In the genomic region with DNA sequence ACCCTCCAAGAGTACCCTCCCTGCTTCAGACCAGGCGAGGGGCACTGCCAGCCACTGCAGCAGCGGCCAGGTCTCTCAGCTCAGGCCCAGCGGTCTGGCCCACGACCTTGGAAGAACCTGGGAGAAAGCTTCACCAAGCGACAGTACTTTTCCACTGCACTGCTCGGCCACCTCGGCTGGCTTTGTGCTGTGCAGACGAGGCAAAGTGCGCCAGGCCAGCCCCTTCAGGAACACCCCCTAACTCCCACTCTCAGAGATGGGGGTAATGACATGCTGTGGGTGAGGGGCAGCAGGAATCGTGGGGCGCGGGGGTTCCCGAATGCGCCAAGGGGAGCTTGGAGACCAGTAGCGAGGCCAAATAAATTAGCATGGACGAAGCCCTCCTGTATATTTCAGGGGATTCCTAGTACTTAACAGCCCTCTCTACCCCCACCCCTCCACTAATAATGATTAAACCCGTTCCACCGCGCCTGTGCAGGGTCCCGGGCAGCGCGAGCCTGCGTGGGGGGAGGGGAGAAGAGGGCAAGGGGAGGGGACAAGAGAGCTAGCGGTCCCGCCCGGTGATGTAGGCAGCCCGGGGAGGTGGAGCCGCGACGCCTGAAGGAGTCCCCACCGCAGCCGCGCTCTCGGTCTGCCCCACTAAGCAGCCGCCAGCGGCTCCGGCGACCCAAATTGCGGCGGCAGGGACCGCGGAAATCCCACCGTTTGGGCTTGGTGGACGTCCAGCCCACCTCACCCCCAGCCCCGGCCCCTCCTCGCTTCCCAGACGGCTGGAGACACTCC, we compare ENCODE assay signal across 8 cellular contexts. TPM values are rescaled to one million over a fixed set of nuclear protein-coding genes. Genes with fewer than 3 reads are reported as not detected.
DNase-seq lines count a peak whose midpoint lies in the region; ATAC-seq, FAIRE-seq and TF ChIP-seq lines count a peak whose summit lies in the region.

A gene with protein sequence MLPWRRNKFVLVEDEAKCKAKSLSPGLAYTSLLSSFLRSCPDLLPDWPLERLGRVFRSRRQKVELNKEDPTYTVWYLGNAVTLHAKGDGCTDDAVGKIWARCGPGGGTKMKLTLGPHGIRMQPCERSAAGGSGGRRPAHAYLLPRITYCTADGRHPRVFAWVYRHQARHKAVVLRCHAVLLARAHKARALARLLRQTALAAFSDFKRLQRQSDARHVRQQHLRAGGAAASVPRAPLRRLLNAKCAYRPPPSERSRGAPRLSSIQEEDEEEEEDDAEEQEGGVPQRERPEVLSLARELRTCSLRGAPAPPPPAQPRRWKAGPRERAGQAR (plus strand): TSS at position 629 of the 783 bp plus-strand sequence. CDS start 401 bp downstream, outside the sequence.

- H3K4me2 ChIP-seq in SK-N-SH = peak within 1 kb of the TSS; percentile 50; the same call in 1 of the 2 replicates

- no peaks in the 10 kb centered on the region for H3K79me2 ChIP-seq in SK-N-SH (ENCODE audit: insufficient read depth)

- no peak for TF ChIP-seq EP300 in SK-N-SH (IDR thresholded peaks at IDR 0.05; ENCODE audit: borderline replicate concordance in 1 of 2, low read depth in 1 of 2, low read length in 1 of 2)

- H3K27me3 ChIP-seq in SK-N-SH (ENCODE audit: insufficient read depth) = peaks cover 59% of the 10 kb centered on the region
- peaks cover 0 to 6% (median 1%) of the 10 kb centered on the region in 4 donors for H3K27me3 ChIP-seq in pancreas

- TF ChIP-seq CTCF in SK-N-SH (IDR thresholded peaks at IDR 0.05) (no peak), pancreas (IDR thresholded peaks at IDR 0.05) (no peak)

- no peak within 1 kb of the TSS for H3K27ac Mint-ChIP-seq in T-helper 2 cell treated with Interferon-gamma antibody and Interleukin-4, amounts not matched to agents 5 μg/mL and 100 μg/mL, for 36 hours
- H3K27ac Mint-ChIP-seq in stimulated activated effector memory CD8-positive, alpha-beta T cell treated with anti-CD3 and anti-CD28 coated beads, Interleukin-12 subunit alpha, Interleukin-12 subunit beta, amount 100 ng/mL, for 72 hours = no peak within 1 kb of the TSS

- peak within 1 kb of the TSS; percentile 79 for H3K9ac ChIP-seq in ES-I3 (ENCODE audit: low read depth, low read length)
- no peak within 1 kb of the TSS for H3K9ac ChIP-seq in SK-N-SH

- ATAC-seq in pancreas = peak in 3 of 4 donors; percentile 66 to 83 (median 76)
- ATAC-seq in stimulated activated effector memory CD8-positive, alpha-beta T cell treated with anti-CD3 and anti-CD28 coated beads, Interleukin-12 subunit alpha, Interleukin-12 subunit beta, amount 100 ng/mL, for 72 hours = no peak
- ATAC-seq in HG03280 (IDR thresholded peaks at IDR 0.05; ENCODE audit: unreplicated experiment) = no peak

- no peaks in the 10 kb centered on the region for H3K9me3 ChIP-seq in ES-I3 (ENCODE audit: control insufficient read depth, insufficient read depth, low read length)
- H3K9me3 ChIP-seq in SK-N-SH = no peaks in the 10 kb centered on the region
- H3K9me3 ChIP-seq in pancreas = no peaks in the 10 kb centered on the region

- H3K4me3 Mint-ChIP-seq in T-helper 2 cell treated with Interferon-gamma antibody and Interleukin-4, amounts not matched to agents 5 μg/mL and 100 μg/mL, for 36 hours = no peak within 1 kb of the TSS
- H3K4me3 Mint-ChIP-seq in stimulated activated effector memory CD8-positive, alpha-beta T cell treated with anti-CD3 and anti-CD28 coated beads, Interleukin-12 subunit alpha, Interleukin-12 subunit beta, amount 100 ng/mL, for 72 hours = no peak within 1 kb of the TSS

- H3K36me3 Mint-ChIP-seq in T-helper 2 cell treated with Interferon-gamma antibody and Interleukin-4, amounts not matched to agents 5 μg/mL and 100 μg/mL, for 36 hours (ENCODE audit: low read depth) = no peaks in the 10 kb centered on the region
- no peaks in the 10 kb centered on the region for H3K36me3 Mint-ChIP-seq in stimulated activated effector memory CD8-positive, alpha-beta T cell treated with anti-CD3 and anti-CD28 coated beads, Interleukin-12 subunit alpha, Interleukin-12 subunit beta, amount 100 ng/mL, for 72 hours

- DNase-seq in SK-N-SH = peak; percentile 87
- DNase-seq in globus pallidus (ENCODE audit: low spot score) = peak; percentile 52
- DNase-seq in pancreas = peak in 3 of 6 donors; percentile 32 to 55 (median 37)
- no peak for DNase-seq in T-helper 2 cell treated with Interferon-gamma antibody and Interleukin-4, amounts not matched to agents 5 μg/mL and 100 μg/mL, for 36 hours (ENCODE audit: low spot score)
- DNase-seq in NCI-H345 treated with DMSO at 0.1 percent for 48 hours (lab: John Stamatoyannopoulos, UW; ENCODE audit: unreplicated experiment) = no peak
- DNase-seq in stimulated activated effector memory CD8-positive, alpha-beta T cell treated with anti-CD3 and anti-CD28 coated beads, Interleukin-12 subunit alpha, Interleukin-12 subunit beta, amount 100 ng/mL, for 72 hours (ENCODE audit: low spot score in 2 of 2) = no peak

- CTCF ChIA-PET in SK-N-SH (lab: Yijun Ruan, JAX) = interaction anchor here (0.6 to 2.2 kb wide), 10 partner anchors 13 to 89 kb away, joined by 3 to 18 read pairs (median 4); a partner anchor contains a TSS

- no peaks in the 10 kb centered on the region for H3K9me3 Mint-ChIP-seq in T-helper 2 cell treated with Interferon-gamma antibody and Interleukin-4, amounts not matched to agents 5 μg/mL and 100 μg/mL, for 36 hours
- no peaks in the 10 kb centered on the region for H3K9me3 Mint-ChIP-seq in stimulated activated effector memory CD8-positive, alpha-beta T cell treated with anti-CD3 and anti-CD28 coated beads, Interleukin-12 subunit alpha, Interleukin-12 subunit beta, amount 100 ng/mL, for 72 hours

- no peaks in the 10 kb centered on the region for H3F3A ChIP-seq in SK-N-SH (replicated peaks; ENCODE audit: insufficient read depth)

- H3K27ac ChIP-seq in SK-N-SH (ENCODE audit: low read depth in 2 of 2, low read length in 1 of 2) (no peak within 1 kb of the TSS), pancreas (no peak within 1 kb of the TSS)

- peaks cover 42% of the 10 kb centered on the region for H3K27me3 Mint-ChIP-seq in T-helper 2 cell treated with Interferon-gamma antibody and Interleukin-4, amounts not matched to agents 5 μg/mL and 100 μg/mL, for 36 hours (ENCODE audit: low read depth)

- no peaks in the 10 kb centered on the region for H3K4me1 Mint-ChIP-seq in T-helper 2 cell treated with Interferon-gamma antibody and Interleukin-4, amounts not matched to agents 5 μg/mL and 100 μg/mL, for 36 hours (ENCODE audit: low read depth)
- H3K4me1 Mint-ChIP-seq in stimulated activated effector memory CD8-positive, alpha-beta T cell treated with anti-CD3 and anti-CD28 coated beads, Interleukin-12 subunit alpha, Interleukin-12 subunit beta, amount 100 ng/mL, for 72 hours = no peaks in the 10 kb centered on the region

- intact Hi-C loops in pancreas (cut with DNase I) = no loop called here

- FAIRE-seq in pancreas (lab: Jason Lieb, UNC) = no peak

- 11% methylated on average over 30 of the region's 47 CpGs for WGBS in SK-N-SH (ENCODE audit: low lambda C conversion rate)
- 2 to 3% methylated on average over 33 to 47 of the region's 47 CpGs for WGBS in pancreas, 2 donors

- POLR2A ChIA-PET in SK-N-SH (lab: Yijun Ruan, JAX) = interaction anchor here (1.0 to 1.1 kb wide), 2 partner anchors 109 to 150 kb away, joined by 3 read pairs; a partner anchor contains a TSS

- no peaks in the 10 kb centered on the region for H3K4me1 ChIP-seq in ES-I3 (ENCODE audit: insufficient read depth, low read length)
- H3K4me1 ChIP-seq in SK-N-SH (ENCODE audit: control insufficient read depth in 1 of 2, insufficient read depth in 2 of 2, low read depth in 1 of 2, low read length in 1 of 2) = peaks cover 0 to 17% of the 10 kb centered on the region in 2 experiments; a peak in 1 of 4 replicates
- no peaks in the 10 kb centered on the region for H3K4me1 ChIP-seq in pancreas

- peak within 1 kb of the TSS in 1 of 2 experiments; percentile 36; a peak in 2 of 4 replicates for H3K4me3 ChIP-seq in SK-N-SH (ENCODE audit: low read depth in 2 of 2, low read length in 1 of 2)
- H3K4me3 ChIP-seq in pancreas = peak within 1 kb of the TSS in 1 of 4 donors; percentile 26

- TF ChIP-seq RAD21 in SK-N-SH (IDR thresholded peaks at IDR 0.05; ENCODE audit: low read length) = no peak

- no peaks in the 10 kb centered on the region for H3K9me2 ChIP-seq in SK-N-SH

- H4K20me1 ChIP-seq in SK-N-SH (ENCODE audit: insufficient read depth) = no peaks in the 10 kb centered on the region

- H2AFZ ChIP-seq in SK-N-SH (ENCODE audit: low read depth) = no peak within 1 kb of the TSS

- no peaks in the 10 kb centered on the region for H3K36me3 ChIP-seq in ES-I3 (ENCODE audit: insufficient read depth, low read length)
- no peaks in the 10 kb centered on the region for H3K36me3 ChIP-seq in SK-N-SH (replicated peaks in 1 of 2; ENCODE audit: control insufficient read depth in 1 of 2, insufficient read depth in 2 of 2, low read length in 1 of 2)
- no peaks in the 10 kb centered on the region for H3K36me3 ChIP-seq in pancreas

TF ChIP-seq in SK-N-SH, 30 proteins besides CTCF, POLR2A, EP300 and RAD21:
- TF ChIP-seq, protein P1, sequence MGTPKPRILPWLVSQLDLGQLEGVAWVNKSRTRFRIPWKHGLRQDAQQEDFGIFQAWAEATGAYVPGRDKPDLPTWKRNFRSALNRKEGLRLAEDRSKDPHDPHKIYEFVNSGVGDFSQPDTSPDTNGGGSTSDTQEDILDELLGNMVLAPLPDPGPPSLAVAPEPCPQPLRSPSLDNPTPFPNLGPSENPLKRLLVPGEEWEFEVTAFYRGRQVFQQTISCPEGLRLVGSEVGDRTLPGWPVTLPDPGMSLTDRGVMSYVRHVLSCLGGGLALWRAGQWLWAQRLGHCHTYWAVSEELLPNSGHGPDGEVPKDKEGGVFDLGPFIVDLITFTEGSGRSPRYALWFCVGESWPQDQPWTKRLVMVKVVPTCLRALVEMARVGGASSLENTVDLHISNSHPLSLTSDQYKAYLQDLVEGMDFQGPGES (IDR thresholded peaks at IDR 0.05; ENCODE audit: low read depth, low read length) = no peak
- TF ChIP-seq CHD2 (IDR thresholded peaks at IDR 0.05; ENCODE audit: low read length, partially characterized antibody) (no peak), NRF1 (IDR thresholded peaks at IDR 0.05; ENCODE audit: low read depth, low read length) (peak; percentile 25; the same call in 1 of the 2 replicates)
- TF ChIP-seq, protein P2, sequence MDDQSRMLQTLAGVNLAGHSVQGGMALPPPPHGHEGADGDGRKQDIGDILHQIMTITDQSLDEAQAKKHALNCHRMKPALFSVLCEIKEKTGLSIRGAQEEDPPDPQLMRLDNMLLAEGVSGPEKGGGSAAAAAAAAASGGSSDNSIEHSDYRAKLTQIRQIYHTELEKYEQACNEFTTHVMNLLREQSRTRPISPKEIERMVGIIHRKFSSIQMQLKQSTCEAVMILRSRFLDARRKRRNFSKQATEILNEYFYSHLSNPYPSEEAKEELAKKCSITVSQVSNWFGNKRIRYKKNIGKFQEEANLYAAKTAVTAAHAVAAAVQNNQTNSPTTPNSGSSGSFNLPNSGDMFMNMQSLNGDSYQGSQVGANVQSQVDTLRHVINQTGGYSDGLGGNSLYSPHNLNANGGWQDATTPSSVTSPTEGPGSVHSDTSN (IDR thresholded peaks at IDR 0.05) = no peak

RNA-seq across cellular contexts. Expression of the gene that starts here (rescaled TPM):
- polyA plus RNA-seq in SK-N-SH (2012; rRNA removed) (not detected in 2 replicates), pancreas (under 1 TPM; 0.28 to 0.30 TPM)
- 0.01 TPM in 1 of 2 replicates, not detected in the other for polyA plus RNA-seq in SK-N-SH (2012; cell fraction: cytosol; rRNA removed)
- 0.07 TPM in 1 of 2 replicates, not detected in the other for polyA plus RNA-seq in SK-N-SH (2012; cell fraction: nucleus; rRNA removed)
- under 1 TPM in 5 of 6 donors, not detected in 1; 0.14 to 0.72 (median 0.20) TPM for total RNA-seq in pancreas

Comparison
In these comparisons a context has a peak if more than half of its experiments do, and no peak if none do; other contexts are left out.
1. Peak in DNase-seq and H3K4me2 ChIP-seq in SK-N-SH; RNA of the gene not detected or under 1 TPM.
2. Peak in ATAC-seq in pancreas; RNA of the gene not detected or under 1 TPM.